Comparison of ENCODE assay signal across 8 cellular contexts in the genomic region with DNA sequence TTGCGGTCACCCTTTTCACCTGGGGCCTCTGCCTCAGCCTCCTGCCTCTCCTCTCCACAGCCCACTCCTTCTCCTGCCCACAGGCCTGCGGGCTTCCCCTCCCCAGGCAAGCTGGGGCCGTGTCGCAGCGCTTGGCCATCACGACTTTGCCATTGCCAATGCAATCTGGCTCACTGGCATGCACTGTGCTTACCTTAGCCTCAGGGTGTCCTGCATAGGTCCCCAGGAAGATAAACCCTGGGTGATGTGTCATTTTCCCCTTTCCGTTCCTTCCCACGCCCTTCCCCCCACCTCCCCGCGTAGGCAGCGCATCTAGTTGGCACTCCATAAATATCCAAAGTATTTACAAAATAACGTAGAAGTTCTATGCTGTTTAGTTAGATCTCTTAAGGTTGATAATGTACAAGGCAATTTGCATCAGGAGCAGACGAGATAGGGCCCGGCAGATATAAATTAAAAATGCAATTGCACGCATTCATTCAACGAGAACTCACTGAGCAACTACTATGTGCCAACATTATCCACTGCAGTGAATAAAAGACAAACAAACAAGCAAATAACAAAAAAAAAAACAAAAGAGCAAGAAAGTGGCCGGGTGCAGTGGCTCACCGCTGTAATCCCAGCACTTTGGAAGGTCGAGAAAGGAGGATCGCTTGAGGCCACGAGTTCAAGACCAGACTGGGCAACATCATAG. TPM values are rescaled to one million over a fixed set of nuclear protein-coding genes. Genes with fewer than 3 reads are reported as not detected.
DNase-seq lines count a peak whose midpoint lies in the region; ATAC-seq, FAIRE-seq and TF ChIP-seq lines count a peak whose summit lies in the region.

No MANE protein-coding gene starts in this region.

- CTCF ChIA-PET in BJ (lab: Yijun Ruan, JAX) = interaction anchor here (1.1 to 6.4 kb wide), 7 partner anchors 9 to 282 kb away, joined by 3 to 91 read pairs (median 16); no protein-coding TSS in a partner anchor

- peaks cover 46 to 48% of the 10 kb centered on the region in 2 donors for H3K4me1 Mint-ChIP-seq in natural killer cell

- H3K4me3 ChIP-seq in BJ (ENCODE audit: low read depth, low read length) (peak overlapping the region; percentile 79), coronary artery (peak overlapping the region; percentile 99)

- peak overlapping the region in 1 of 2 donors; percentile 97 for H3K27ac ChIP-seq in coronary artery

- DNase-seq in BJ (ENCODE audit: low read depth) = no peak
- DNase-seq in M059J (ENCODE audit: low read depth) = peak; percentile 54
- DNase-seq in coronary artery (ENCODE audit: low spot score) = no peak
- DNase-seq in natural killer cell = no peak
- DNase-seq in KBM-7 = no peak
- no peak for DNase-seq in DMS53 treated with DMSO at 0.1 percent for 48 hours (lab: John Stamatoyannopoulos, UW; ENCODE audit: unreplicated experiment)
- DNase-seq in RCC 7860 (ENCODE audit: low spot score) = no peak

- POLR2A ChIA-PET in BJ (lab: Charles Lee) = no interaction called here

- ATAC-seq in natural killer cell = no peak
- ATAC-seq in GM21528 (IDR thresholded peaks at IDR 0.05; ENCODE audit: low FRiP score, unreplicated experiment) = no peak

- FAIRE-seq in RCC 7860 (lab: Jason Lieb, UNC) = no peak

- H3K36me3 ChIP-seq in BJ (ENCODE audit: control insufficient read depth, insufficient read depth, low read length) = peaks cover 9% of the 10 kb centered on the region

- intact Hi-C loops in natural killer cell (cut with micrococcal nuclease) = loop anchor here (5.0 to 10.0 kb wide), 2 partner anchors 221 to 634 kb away; no protein-coding TSS in a partner anchor

- peaks cover 6% of the 10 kb centered on the region for H3K36me3 Mint-ChIP-seq in natural killer cell

- TF ChIP-seq CTCF in BJ (IDR thresholded peaks at IDR 0.05; ENCODE audit: insufficient read depth, low read depth, low read length) (no peak), coronary artery (IDR thresholded peaks at IDR 0.05) (no peak), natural killer cell (IDR thresholded peaks at IDR 0.05) (no peak)

- in situ Hi-C loops in KBM-7 (cut with MboI; ENCODE audit: low pct_unique_long_range_greater_than_20kb, low sequenced_read_pairs) = no loop called here

- peak overlapping the region; percentile 97 for H3K4me3 Mint-ChIP-seq in natural killer cell

- no peaks in the 10 kb centered on the region for H3K27me3 ChIP-seq in BJ (ENCODE audit: control insufficient read depth, insufficient read depth, low read length)

- no peaks in the 10 kb centered on the region for H3K9me3 Mint-ChIP-seq in natural killer cell

- H3K27ac Mint-ChIP-seq in natural killer cell = peak overlapping the region; percentile 95 to 98

- H3K27me3 Mint-ChIP-seq in natural killer cell (ENCODE audit: low read depth in 2 of 2) = no peaks in the 10 kb centered on the region

RNA-seq across cellular contexts. Expression of a gene that starts 1.0 kb away (rescaled TPM):
- polyA plus RNA-seq in BJ (2011; rRNA removed) = 181 and 220 TPM in 2 replicates
- polyA minus RNA-seq in BJ (2011; rRNA and poly(A)+ RNA removed) = 349 and 510 TPM in 2 replicates
- total RNA-seq in M059J (2014; rRNA removed; shearing (Covaris generic)) = 203 and 347 TPM in 2 replicates
- 100 to 1,000 TPM; 127 to 141 (median 135) TPM for total RNA-seq in natural killer cell

RNA-seq across cellular contexts. Expression of a gene that starts 30.2 kb away (rescaled TPM):
- polyA plus RNA-seq in BJ (2011; rRNA removed) = 23.1 and 27.2 TPM in 2 replicates
- polyA minus RNA-seq in BJ (2011; rRNA and poly(A)+ RNA removed) = 5.3 and 9.3 TPM in 2 replicates
- 41.4 and 46.4 TPM in 2 replicates for total RNA-seq in M059J (2014; rRNA removed; shearing (Covaris generic))
- 10 to 100 TPM; 37.3 to 42.8 (median 40.9) TPM for total RNA-seq in natural killer cell
